In the genomic region with DNA sequence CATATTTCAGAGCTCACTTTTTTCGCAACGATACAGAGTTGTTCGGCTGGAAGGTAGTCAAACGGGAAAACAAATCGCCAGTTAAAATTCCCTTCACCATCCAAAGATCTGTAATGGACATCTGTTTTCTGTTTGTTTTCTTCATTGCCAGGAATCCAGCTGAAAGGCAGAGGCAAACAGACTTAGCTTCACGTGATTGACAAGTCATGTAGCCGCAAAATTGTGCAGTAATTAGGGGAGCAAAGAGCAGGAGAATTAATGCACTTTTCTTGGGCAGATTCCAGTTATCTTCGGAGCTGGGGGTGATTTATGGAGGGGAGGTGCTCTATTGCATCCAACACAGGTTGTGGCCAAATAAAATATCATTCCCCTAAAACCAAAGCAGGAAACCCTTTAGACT, we compare ENCODE assay signal across 1 cellular context.
TF ChIP-seq lines count a peak whose summit lies in the region.

No MANE protein-coding gene starts in this region.

TF ChIP-seq in GM23338, 12 proteins besides CTCF, POLR2A, EP300 and RAD21 (continued from another document):
- TF ChIP-seq ZNF462 (CRISPR knock-in tag; IDR thresholded peaks at IDR 0.05) (no peak), EZH2 (IDR thresholded peaks at IDR 0.05; ENCODE audit: low read depth, unreplicated experiment) (no peak), JUNB (IDR thresholded peaks at IDR 0.05; ENCODE audit: unreplicated experiment) (no peak), EZH2phosphoT487 (IDR thresholded peaks at IDR 0.05; ENCODE audit: unreplicated experiment) (no peak), NANOG (IDR thresholded peaks at IDR 0.05; ENCODE audit: borderline replicate concordance) (no peak), STAT1 (IDR thresholded peaks at IDR 0.05; ENCODE audit: unreplicated experiment) (no peak), POLR2AphosphoS5 (IDR thresholded peaks at IDR 0.05; ENCODE audit: low read depth) (no peak), ETS1 (IDR thresholded peaks at IDR 0.05) (no peak), ZNF114 (CRISPR knock-in tag; IDR thresholded peaks at IDR 0.05) (no peak)
- TF ChIP-seq, protein P1, sequence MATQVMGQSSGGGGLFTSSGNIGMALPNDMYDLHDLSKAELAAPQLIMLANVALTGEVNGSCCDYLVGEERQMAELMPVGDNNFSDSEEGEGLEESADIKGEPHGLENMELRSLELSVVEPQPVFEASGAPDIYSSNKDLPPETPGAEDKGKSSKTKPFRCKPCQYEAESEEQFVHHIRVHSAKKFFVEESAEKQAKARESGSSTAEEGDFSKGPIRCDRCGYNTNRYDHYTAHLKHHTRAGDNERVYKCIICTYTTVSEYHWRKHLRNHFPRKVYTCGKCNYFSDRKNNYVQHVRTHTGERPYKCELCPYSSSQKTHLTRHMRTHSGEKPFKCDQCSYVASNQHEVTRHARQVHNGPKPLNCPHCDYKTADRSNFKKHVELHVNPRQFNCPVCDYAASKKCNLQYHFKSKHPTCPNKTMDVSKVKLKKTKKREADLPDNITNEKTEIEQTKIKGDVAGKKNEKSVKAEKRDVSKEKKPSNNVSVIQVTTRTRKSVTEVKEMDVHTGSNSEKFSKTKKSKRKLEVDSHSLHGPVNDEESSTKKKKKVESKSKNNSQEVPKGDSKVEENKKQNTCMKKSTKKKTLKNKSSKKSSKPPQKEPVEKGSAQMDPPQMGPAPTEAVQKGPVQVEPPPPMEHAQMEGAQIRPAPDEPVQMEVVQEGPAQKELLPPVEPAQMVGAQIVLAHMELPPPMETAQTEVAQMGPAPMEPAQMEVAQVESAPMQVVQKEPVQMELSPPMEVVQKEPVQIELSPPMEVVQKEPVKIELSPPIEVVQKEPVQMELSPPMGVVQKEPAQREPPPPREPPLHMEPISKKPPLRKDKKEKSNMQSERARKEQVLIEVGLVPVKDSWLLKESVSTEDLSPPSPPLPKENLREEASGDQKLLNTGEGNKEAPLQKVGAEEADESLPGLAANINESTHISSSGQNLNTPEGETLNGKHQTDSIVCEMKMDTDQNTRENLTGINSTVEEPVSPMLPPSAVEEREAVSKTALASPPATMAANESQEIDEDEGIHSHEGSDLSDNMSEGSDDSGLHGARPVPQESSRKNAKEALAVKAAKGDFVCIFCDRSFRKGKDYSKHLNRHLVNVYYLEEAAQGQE (IDR thresholded peaks at IDR 0.05; ENCODE audit: unreplicated experiment): no peak
